9 cellular contexts compared by ENCODE assay signal in the genomic region with DNA sequence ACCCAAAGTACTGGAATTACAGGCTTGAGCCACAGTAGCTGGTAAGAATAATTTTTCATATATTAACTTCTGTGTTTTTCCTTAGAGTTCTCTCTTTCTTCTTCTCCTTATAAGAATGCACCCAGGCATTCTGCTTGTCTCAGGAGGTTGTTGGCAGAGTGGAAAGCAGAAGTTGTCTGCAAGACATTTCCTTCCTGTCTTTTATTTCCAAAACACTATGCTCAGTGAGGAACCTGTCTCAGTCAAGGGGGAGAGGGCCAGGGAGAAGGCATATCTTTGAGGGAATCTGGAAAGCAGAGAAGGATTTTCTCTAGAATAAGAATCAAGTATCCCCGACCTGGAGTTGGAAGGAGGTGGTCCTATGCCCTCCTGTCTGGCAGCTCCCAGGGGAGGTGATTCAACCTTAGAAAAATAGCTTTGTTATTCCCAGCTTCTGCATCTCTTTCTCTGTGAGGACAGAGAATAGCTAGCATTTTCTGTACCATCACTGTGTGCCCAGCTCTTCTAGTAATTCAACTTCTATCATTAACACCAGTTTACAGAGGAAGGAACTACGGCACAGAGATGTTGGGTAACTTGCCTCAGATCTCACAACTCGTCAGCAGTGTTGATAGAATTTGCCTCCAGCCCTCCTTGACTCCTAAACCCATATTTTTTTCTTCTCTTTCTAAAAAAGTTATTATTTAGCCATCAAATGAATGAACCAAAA. TPM values are rescaled to one million over a fixed set of nuclear protein-coding genes. Genes with fewer than 3 reads are reported as not detected.
DNase-seq lines count a peak whose midpoint lies in the region; ATAC-seq and TF ChIP-seq lines count a peak whose summit lies in the region.
"Had no signal": no experiment of that assay in that cellular context is flagged by ENCODE, and none has a peak within 500 bp of the region (broad histone marks: within the 10 kb centered on the region; RNA-seq: fewer than 3 reads in every experiment).

No MANE protein-coding gene starts in this region.

- H3K9me2 ChIP-seq in PC-9 (ENCODE audit: insufficient read depth), result no peaks in the 10 kb centered on the region

- WGBS in esophagus muscularis mucosa, result 55% methylated on average over 3 of the region's 3 CpGs

- POLR2A ChIA-PET in PC-9 (lab: Charles Lee; ENCODE audit: unreplicated experiment), result interaction anchor here (0.6 to 0.7 kb wide), 2 partner anchors 84 to 1146 kb away, joined by 3 read pairs; no protein-coding TSS in a partner anchor

- TF ChIP-seq POLR2A in esophagus muscularis mucosa (IDR thresholded peaks at IDR 0.05; ENCODE audit: low read depth), result no peak

- no peak for ATAC-seq in natural killer cell treated with Interleukin-12 subunit alpha and Interleukin-12 subunit beta and Interleukin-15 and Interleukin-18, amount 100 ng/mL, for 72 hours

- DNase-seq in activated CD4-positive, alpha-beta T cell treated with anti-CD3 and anti-CD28 coated beads, Interleukin-2, amount 10 ng/mL, durations not matched to agents 24 days and 14 days, result no peak
- no peak for DNase-seq in activated CD4-positive, alpha-beta T cell treated with anti-CD3 and anti-CD28 coated beads for 1 hour
- DNase-seq in PC-9, result no peak
- DNase-seq in esophagus muscularis mucosa (ENCODE audit: extremely low spot score), result no peak
- no peak for DNase-seq in natural killer cell treated with Interleukin-12 subunit alpha and Interleukin-12 subunit beta and Interleukin-15 and Interleukin-18, amount 100 ng/mL, for 72 hours (ENCODE audit: low spot score)
- no peak for DNase-seq in activated CD8-positive, alpha-beta memory T cell treated with anti-CD3 and anti-CD28 coated beads for 24 hours
- DNase-seq in COLO829 (ENCODE audit: low spot score), result no peak
- DNase-seq: ACHN had no signal

- TF ChIP-seq CTCF in PC-9 (conservative IDR thresholded peaks at IDR 0.05), result no peak
- no peak for TF ChIP-seq CTCF in esophagus muscularis mucosa (IDR thresholded peaks at IDR 0.05)

- H3K4me3 Mint-ChIP-seq in activated CD4-positive, alpha-beta T cell treated with anti-CD3 and anti-CD28 coated beads, Interleukin-2, amount 10 ng/mL, durations not matched to agents 24 days and 14 days, result no peak overlapping the region
- no peak overlapping the region for H3K4me3 Mint-ChIP-seq in natural killer cell treated with Interleukin-12 subunit alpha and Interleukin-12 subunit beta and Interleukin-15 and Interleukin-18, amount 100 ng/mL, for 72 hours

- peaks cover 1% of the 10 kb centered on the region for H3K27me3 Mint-ChIP-seq in activated CD4-positive, alpha-beta T cell treated with anti-CD3 and anti-CD28 coated beads, Interleukin-2, amount 10 ng/mL, durations not matched to agents 24 days and 14 days
- H3K27me3 Mint-ChIP-seq in natural killer cell treated with Interleukin-12 subunit alpha and Interleukin-12 subunit beta and Interleukin-15 and Interleukin-18, amount 100 ng/mL, for 72 hours, result peaks cover 0 to 4% of the 10 kb centered on the region in 2 donors

- no peaks in the 10 kb centered on the region for H4K20me1 ChIP-seq in PC-9 (ENCODE audit: insufficient read depth)

- TF ChIP-seq EP300 in esophagus muscularis mucosa (IDR thresholded peaks at IDR 0.05), result no peak

- no peak overlapping the region for H3K4me3 ChIP-seq in PC-9
- no peak overlapping the region for H3K4me3 ChIP-seq in esophagus muscularis mucosa
- no peak overlapping the region for H3K4me3 ChIP-seq in subcutaneous abdominal adipose tissue (ENCODE audit: low read depth in 1 of 5, low read length in 5 of 5)

- peak overlapping the region; percentile 39 for H3K27ac Mint-ChIP-seq in activated CD4-positive, alpha-beta T cell treated with anti-CD3 and anti-CD28 coated beads, Interleukin-2, amount 10 ng/mL, durations not matched to agents 24 days and 14 days
- peak overlapping the region in 1 of 2 donors; percentile 10 for H3K27ac Mint-ChIP-seq in natural killer cell treated with Interleukin-12 subunit alpha and Interleukin-12 subunit beta and Interleukin-15 and Interleukin-18, amount 100 ng/mL, for 72 hours

- intact Hi-C loops in activated CD4-positive, alpha-beta T cell treated with anti-CD3 and anti-CD28 coated beads, Interleukin-2, amount 10 ng/mL, durations not matched to agents 24 days and 14 days (cut with micrococcal nuclease), result no loop called here
- intact Hi-C loops in PC-9 (cut with micrococcal nuclease; ENCODE audit: unreplicated experiment) (loop anchor here (5.0 kb wide), 1 partner anchor 36 kb away; no protein-coding TSS in a partner anchor), esophagus muscularis mucosa (cut with DNase I) (no loop called here)

- H3K9me3 Mint-ChIP-seq in activated CD4-positive, alpha-beta T cell treated with anti-CD3 and anti-CD28 coated beads, Interleukin-2, amount 10 ng/mL, durations not matched to agents 24 days and 14 days, result no peaks in the 10 kb centered on the region
- H3K9me3 Mint-ChIP-seq in natural killer cell treated with Interleukin-12 subunit alpha and Interleukin-12 subunit beta and Interleukin-15 and Interleukin-18, amount 100 ng/mL, for 72 hours, result no peaks in the 10 kb centered on the region

- no peaks in the 10 kb centered on the region for H3K27me3 ChIP-seq in PC-9 (ENCODE audit: insufficient read depth, low read depth)
- H3K27me3 ChIP-seq in esophagus muscularis mucosa, result no peaks in the 10 kb centered on the region
- no peaks in the 10 kb centered on the region for H3K27me3 ChIP-seq in subcutaneous abdominal adipose tissue (ENCODE audit: control insufficient read depth in 5 of 5, insufficient read depth in 4 of 5, low read length in 5 of 5)

- H2AFZ ChIP-seq in PC-9, result peak overlapping the region; percentile 25; the same call in 1 of the 2 replicates

- CTCF ChIA-PET in PC-9 (lab: Charles Lee), result no interaction called here

- H3K79me2 ChIP-seq in PC-9 (ENCODE audit: low read depth), result peaks cover 6% of the 10 kb centered on the region; the same call in 1 of the 2 replicates

- no TSS peak for BruUV-seq in PC-9 (replicated peaks; lab: Mats Ljungman, UMichigan)

- H3K36me3 Mint-ChIP-seq in activated CD4-positive, alpha-beta T cell treated with anti-CD3 and anti-CD28 coated beads, Interleukin-2, amount 10 ng/mL, durations not matched to agents 24 days and 14 days (ENCODE audit: low read depth), result peaks cover 6% of the 10 kb centered on the region
- H3K36me3 Mint-ChIP-seq in natural killer cell treated with Interleukin-12 subunit alpha and Interleukin-12 subunit beta and Interleukin-15 and Interleukin-18, amount 100 ng/mL, for 72 hours, result no peaks in the 10 kb centered on the region

- H3F3A ChIP-seq in PC-9 (ENCODE audit: insufficient read depth, low read depth), result peaks cover 25% of the 10 kb centered on the region

- H3K9me3 ChIP-seq in PC-9 (ENCODE audit: insufficient read depth, low read depth) (no peaks in the 10 kb centered on the region), esophagus muscularis mucosa (no peaks in the 10 kb centered on the region), subcutaneous abdominal adipose tissue (ENCODE audit: control insufficient read depth in 5 of 5, low read length in 5 of 5) (no peaks in the 10 kb centered on the region)

- no peak overlapping the region for H3K9ac ChIP-seq in subcutaneous abdominal adipose tissue (ENCODE audit: low read length in 5 of 5)

- H3K4me2 ChIP-seq in PC-9, result peak overlapping the region; percentile 74; the same call in 1 of the 2 replicates

- H3K4me1 Mint-ChIP-seq in activated CD4-positive, alpha-beta T cell treated with anti-CD3 and anti-CD28 coated beads, Interleukin-2, amount 10 ng/mL, durations not matched to agents 24 days and 14 days, result peaks cover 28% of the 10 kb centered on the region
- peaks cover 20 to 21% of the 10 kb centered on the region in 2 donors for H3K4me1 Mint-ChIP-seq in natural killer cell treated with Interleukin-12 subunit alpha and Interleukin-12 subunit beta and Interleukin-15 and Interleukin-18, amount 100 ng/mL, for 72 hours (ENCODE audit: low read depth in 2 of 2)

- H3K27ac ChIP-seq in PC-9 (peak overlapping the region; percentile 99), esophagus muscularis mucosa (replicated peaks in 1 of 4) (peak overlapping the region in 3 of 4 donors; percentile 67 to 79 (median 75)), subcutaneous abdominal adipose tissue (ENCODE audit: low read depth, low read length) (peak overlapping the region; percentile 88)

- H3K4me1 ChIP-seq in PC-9 (replicated peaks; ENCODE audit: insufficient read depth) (peaks cover 43% of the 10 kb centered on the region), esophagus muscularis mucosa (peaks cover 20 to 43% (median 39%) of the 10 kb centered on the region in 4 donors), subcutaneous abdominal adipose tissue (ENCODE audit: control insufficient read depth in 5 of 5, insufficient read depth in 5 of 5, low read length in 5 of 5) (peaks cover 11 to 47% (median 39%) of the 10 kb centered on the region in 5 donors)

- H3K36me3 ChIP-seq in PC-9 (ENCODE audit: low read depth) (no peaks in the 10 kb centered on the region), esophagus muscularis mucosa (no peaks in the 10 kb centered on the region), subcutaneous abdominal adipose tissue (ENCODE audit: control insufficient read depth in 5 of 5, insufficient read depth in 5 of 5, low read length in 5 of 5) (no peaks in the 10 kb centered on the region)

RNA-seq across cellular contexts. Expression of a gene that starts 3.8 kb away (rescaled TPM):
- total RNA-seq in activated CD4-positive, alpha-beta T cell treated with anti-CD3 and anti-CD28 coated beads, Interleukin-2, amount 10 ng/mL, durations not matched to agents 24 days and 14 days, result 111 and 118 TPM in 2 replicates
- 13.3 and 15.0 TPM in 2 replicates for total RNA-seq in PC-9 (2021)
- 10 to 100 TPM; 15.4 to 26.9 (median 24.8) TPM for total RNA-seq in esophagus muscularis mucosa
- 10 to 100 TPM; 57.8 to 80.3 TPM for total RNA-seq in natural killer cell treated with Interleukin-12 subunit alpha and Interleukin-12 subunit beta and Interleukin-15 and Interleukin-18, amount 100 ng/mL, for 72 hours
